In genomic region chr2:30510409-30510808, GRCh38 we compare ENCODE assay signal across 1 cellular context.
TF ChIP-seq lines count a peak whose summit lies in the region.

No MANE protein-coding gene starts in this region.

TF ChIP-seq in IMR-90, 13 proteins besides CTCF, POLR2A, EP300 and RAD21:
- TF ChIP-seq RFX5 (IDR thresholded peaks at IDR 0.05; ENCODE audit: low read depth, low read length) (no peak), MAZ (IDR thresholded peaks at IDR 0.05; ENCODE audit: borderline replicate concordance, low read depth, low read length) (no peak), SMC3 (IDR thresholded peaks at IDR 0.05; ENCODE audit: low read depth, low read length) (no peak), MAFK (IDR thresholded peaks at IDR 0.05; ENCODE audit: low read depth, low read length) (no peak), MXI1 (IDR thresholded peaks at IDR 0.05; ENCODE audit: borderline replicate concordance, low read depth, low read length) (no peak), NFE2L2 (IDR thresholded peaks at IDR 0.05; ENCODE audit: low read depth, low read length) (no peak), RCOR1 (IDR thresholded peaks at IDR 0.05; ENCODE audit: insufficient replicate concordance, low read length) (no peak), CHD1 (IDR thresholded peaks at IDR 0.05; ENCODE audit: low read depth, low read length) (no peak), USF2 (IDR thresholded peaks at IDR 0.05; ENCODE audit: low read depth, low read length) (no peak), FOS (IDR thresholded peaks at IDR 0.05; ENCODE audit: low read depth, low read length) (no peak), CEBPB (IDR thresholded peaks at IDR 0.05; ENCODE audit: low read depth, low read length) (no peak)
